ENCODE assay signal across 26 cellular contexts in the genomic region with DNA sequence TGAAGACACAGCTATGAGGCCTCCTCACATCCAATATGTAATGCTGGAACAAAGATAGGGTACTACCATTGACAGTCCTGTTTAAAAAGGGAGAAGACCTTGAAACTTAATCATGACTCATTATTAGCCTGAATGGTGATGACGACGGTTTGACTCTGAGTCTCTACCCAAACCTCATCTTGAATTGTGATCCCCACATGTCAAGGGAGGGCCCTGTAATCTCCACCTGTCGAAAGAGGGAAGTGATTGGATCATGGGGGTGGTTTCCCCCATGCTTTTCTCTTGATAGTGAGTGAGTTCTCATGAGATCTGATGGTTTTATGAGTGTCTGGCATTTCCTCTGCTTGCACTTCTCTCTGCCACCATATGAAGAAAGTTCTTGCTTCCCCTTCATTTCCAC.
"Had no signal": no experiment of that assay in that cellular context is flagged by ENCODE, and none has a peak within 500 bp of the region (broad histone marks: within the 10 kb centered on the region; RNA-seq: fewer than 3 reads in every experiment).

No MANE protein-coding gene starts in this region.

- H3K4me3 ChIP-seq: esophagus muscularis mucosa, gastroesophageal sphincter, sigmoid colon, testis had no signal

- H3K27me3 ChIP-seq: esophagus muscularis mucosa, gastroesophageal sphincter, sigmoid colon, testis had no signal

- H3K4me3 Mint-ChIP-seq: activated CD4-positive, alpha-beta T cell treated with anti-CD3 and anti-CD28 coated beads, Interleukin-2, amount 10 ng/mL, durations not matched to agents 7 days and 5 days; activated CD8-positive, alpha-beta T cell treated with anti-CD3 and anti-CD28 coated beads, Interleukin-2, amount 10 ng/mL, durations not matched to agents 7 days and 5 days; activated naive CD4-positive, alpha-beta T cell treated with anti-CD3 and anti-CD28 coated beads, Interleukin-2, amount 50 U/mL, for 24 hours; brain; naive thymus-derived CD8-positive, alpha-beta T cell; T-helper 17 cell; type B pancreatic cell had no signal

- H3K27me3 Mint-ChIP-seq: activated CD4-positive, alpha-beta T cell treated with anti-CD3 and anti-CD28 coated beads, Interleukin-2, amount 10 ng/mL, durations not matched to agents 7 days and 5 days; activated naive CD4-positive, alpha-beta T cell treated with anti-CD3 and anti-CD28 coated beads, Interleukin-2, amount 50 U/mL, for 24 hours; brain; progenitor cell of endocrine pancreas; T-helper 17 cell; type B pancreatic cell had no signal

- H3K27ac Mint-ChIP-seq: activated CD4-positive, alpha-beta T cell treated with anti-CD3 and anti-CD28 coated beads, Interleukin-2, amount 10 ng/mL, durations not matched to agents 7 days and 5 days; activated CD8-positive, alpha-beta T cell treated with anti-CD3 and anti-CD28 coated beads, Interleukin-2, amount 10 ng/mL, durations not matched to agents 7 days and 5 days; activated naive CD4-positive, alpha-beta T cell treated with anti-CD3 and anti-CD28 coated beads, Interleukin-2, amount 50 U/mL, for 24 hours; brain; naive thymus-derived CD8-positive, alpha-beta T cell; progenitor cell of endocrine pancreas; T-helper 17 cell; type B pancreatic cell had no signal

- H3K9me3 ChIP-seq: esophagus muscularis mucosa, gastroesophageal sphincter, sigmoid colon, testis had no signal

- H3K36me3 Mint-ChIP-seq: activated naive CD4-positive, alpha-beta T cell treated with anti-CD3 and anti-CD28 coated beads, Interleukin-2, amount 50 U/mL, for 24 hours; brain; naive thymus-derived CD8-positive, alpha-beta T cell; type B pancreatic cell had no signal

- DNase-seq: activated CD4-positive, alpha-beta T cell treated with anti-CD3 and anti-CD28 coated beads, Interleukin-2, amount 10 ng/mL, durations not matched to agents 7 days and 5 days; activated CD4-positive, CD25-positive, alpha-beta regulatory T cell treated with anti-CD3 and anti-CD28 coated beads, Interleukin-2, amount 50 U/mL, for 72 hours; activated CD8-positive, alpha-beta T cell treated with anti-CD3 and anti-CD28 coated beads, Interleukin-2, amount 10 ng/mL, durations not matched to agents 7 days and 5 days; activated gamma-delta T cell treated with Interleukin-2 at 50 U/mL for 16 hours; activated T-cell treated with anti-CD3 and anti-CD28 coated beads, Interleukin-2, amount 50 U/mL, for 1 hour; aorta; central memory CD4-positive, alpha-beta T cell; effector memory CD4-positive, alpha-beta T cell; head of caudate nucleus; left ventricle myocardium superior; naive thymus-derived CD8-positive, alpha-beta T cell; retina; sigmoid colon; stimulated activated CD4-positive, alpha-beta T cell treated with anti-CD3 and anti-CD28 coated beads, Interleukin-2, amount 100 ng/mL, for 48 hours; stimulated activated CD8-positive, alpha-beta memory T cell treated with anti-CD3 and anti-CD28 coated beads, Interleukin-4, amount 100 ng/mL, for 48 hours; stimulated activated naive CD4-positive, alpha-beta T cell; SW 1271; T-helper 17 cell; testis; WERI-Rb-1 had no signal

- H3K36me3 ChIP-seq: esophagus muscularis mucosa, gastroesophageal sphincter, sigmoid colon, WERI-Rb-1 had no signal

- H3K9me3 Mint-ChIP-seq: activated CD4-positive, alpha-beta T cell treated with anti-CD3 and anti-CD28 coated beads, Interleukin-2, amount 10 ng/mL, durations not matched to agents 7 days and 5 days; activated naive CD4-positive, alpha-beta T cell treated with anti-CD3 and anti-CD28 coated beads, Interleukin-2, amount 50 U/mL, for 24 hours; brain; naive thymus-derived CD8-positive, alpha-beta T cell; type B pancreatic cell had no signal

- H3K4me1 ChIP-seq: gastroesophageal sphincter, testis had no signal

- ATAC-seq: activated CD8-positive, alpha-beta T cell treated with anti-CD3 and anti-CD28 coated beads, Interleukin-2, amount 10 ng/mL, durations not matched to agents 7 days and 5 days; gastroesophageal sphincter; left ventricle myocardium superior; naive thymus-derived CD8-positive, alpha-beta T cell; T-helper 17 cell had no signal

- H3K4me1 Mint-ChIP-seq: activated CD4-positive, alpha-beta T cell treated with anti-CD3 and anti-CD28 coated beads, Interleukin-2, amount 10 ng/mL, durations not matched to agents 7 days and 5 days; activated naive CD4-positive, alpha-beta T cell treated with anti-CD3 and anti-CD28 coated beads, Interleukin-2, amount 50 U/mL, for 24 hours; brain; naive thymus-derived CD8-positive, alpha-beta T cell; T-helper 17 cell had no signal

- H3K27ac ChIP-seq: esophagus muscularis mucosa, gastroesophageal sphincter, testis, WERI-Rb-1 had no signal
